24 cellular contexts compared by ENCODE assay signal in genomic region chr9:97321251-97321650, GRCh38. TPM values are rescaled to one million over a fixed set of nuclear protein-coding genes. Genes with fewer than 3 reads are reported as not detected.
DNase-seq lines count a peak whose midpoint lies in the region; ATAC-seq, FAIRE-seq and TF ChIP-seq lines count a peak whose summit lies in the region.
"Had no signal": no experiment of that assay in that cellular context is flagged by ENCODE, and none has a peak within 500 bp of the region (broad histone marks: within the 10 kb centered on the region; RNA-seq: fewer than 3 reads in every experiment).

No MANE protein-coding gene starts in this region.

- TF ChIP-seq EP300 in HepG2 (IDR thresholded peaks at IDR 0.05; ENCODE audit: low read depth in 2 of 2, low read length in 2 of 2) (no peak), HepG2 (CRISPR knock-in tag; IDR thresholded peaks at IDR 0.05; ENCODE audit: borderline replicate concordance) (no peak)

- H3K4me2 ChIP-seq in HepG2 (ENCODE audit: low read depth, low read length): no peak overlapping the region
- H3K4me2 ChIP-seq: A549; BLaER1 treated with 17β-estradiol and CSF1 and Interleukin-3, amounts not matched to agents 10 nM and 100 nM had no signal

- H3K27me3 ChIP-seq in HepG2 (ENCODE audit: control insufficient read depth in 1 of 2, insufficient read depth in 2 of 2, low read length in 2 of 2): no peaks in the 10 kb centered on the region; a peak in 1 of 5 replicates
- no peaks in the 10 kb centered on the region for H3K27me3 ChIP-seq in right lobe of liver
- H3K27me3 ChIP-seq: BE2C; BLaER1 treated with 17β-estradiol and CSF1 and Interleukin-3, amounts not matched to agents 10 nM and 100 nM had no signal

- no peaks in the 10 kb centered on the region for H3K79me2 ChIP-seq in HepG2 (ENCODE audit: insufficient read depth, low read length)

- H3K36me3 ChIP-seq in HepG2 (replicated peaks in 1 of 2; ENCODE audit: control insufficient read depth in 1 of 2, insufficient read depth in 2 of 2, low read length in 2 of 2) (no peaks in the 10 kb centered on the region; a peak in 1 of 5 replicates), right lobe of liver (no peaks in the 10 kb centered on the region)
- H3K36me3 ChIP-seq: BE2C; BLaER1 treated with 17β-estradiol and CSF1 and Interleukin-3, amounts not matched to agents 10 nM and 100 nM had no signal

- no peaks in the 10 kb centered on the region for H3K27me3 Mint-ChIP-seq in memory B cell
- no peaks in the 10 kb centered on the region for H3K27me3 Mint-ChIP-seq in stimulated activated naive B cell treated with anti-CD40 and anti-IgM and Interleukin-4, amounts not matched to agents 10 μg/mL and 1 μg/mL and 100 μg/mL, for 72 hours
- H3K27me3 Mint-ChIP-seq: CD4-positive, alpha-beta T cell; CD8-positive, alpha-beta memory T cell had no signal

- H3K36me3 Mint-ChIP-seq in memory B cell: peaks cover 36% of the 10 kb centered on the region
- peaks cover 36 to 65% of the 10 kb centered on the region in 2 donors for H3K36me3 Mint-ChIP-seq in stimulated activated naive B cell treated with anti-CD40 and anti-IgM and Interleukin-4, amounts not matched to agents 10 μg/mL and 1 μg/mL and 100 μg/mL, for 72 hours

- peak overlapping the region; percentile 10 for H3K27ac Mint-ChIP-seq in memory B cell
- peak overlapping the region; percentile 6 for H3K27ac Mint-ChIP-seq in stimulated activated naive B cell treated with anti-CD40 and anti-IgM and Interleukin-4, amounts not matched to agents 10 μg/mL and 1 μg/mL and 100 μg/mL, for 72 hours
- H3K27ac Mint-ChIP-seq: CD4-positive, alpha-beta T cell had no signal

- no TSS peak for BruUV-seq in HepG2 (replicated peaks; lab: Mats Ljungman, UMichigan)

- H3K4me3 Mint-ChIP-seq in memory B cell: no peak overlapping the region
- H3K4me3 Mint-ChIP-seq in stimulated activated naive B cell treated with anti-CD40 and anti-IgM and Interleukin-4, amounts not matched to agents 10 μg/mL and 1 μg/mL and 100 μg/mL, for 72 hours: no peak overlapping the region
- H3K4me3 Mint-ChIP-seq: CD14-positive monocyte; CD4-positive, alpha-beta T cell; CD8-positive, alpha-beta memory T cell had no signal

- H3K4me1 ChIP-seq in HepG2 (ENCODE audit: insufficient read depth, low read length) (no peaks in the 10 kb centered on the region), right lobe of liver (no peaks in the 10 kb centered on the region)
- H3K4me1 ChIP-seq: A549, BE2C had no signal

- TF ChIP-seq POLR2A in HepG2 (IDR thresholded peaks at IDR 0.05; ENCODE audit: insufficient read depth in 1 of 2, low read depth in 2 of 2, low read length in 2 of 2) (no peak), right lobe of liver (IDR thresholded peaks at IDR 0.05) (no peak)

- no peak for FAIRE-seq in HepG2 (lab: Jason Lieb, UNC)
- FAIRE-seq: A549, G401.6, GM12892, GM19239, H1 had no signal

- no peak for TF ChIP-seq RAD21 in HepG2 (CRISPR knock-in tag; IDR thresholded peaks at IDR 0.05)

- 22% methylated on average over 1 of the region's 1 CpG for WGBS in HepG2 (ENCODE audit: low lambda C conversion rate)
- 80% methylated on average over 1 of the region's 1 CpG for WGBS in right lobe of liver (ENCODE audit: insufficient coverage, low coverage, low lambda C conversion rate, missing lambda C conversion rate)

- no peak overlapping the region for H3K9ac ChIP-seq in HepG2 (ENCODE audit: insufficient read depth, low read depth, low read length)
- H3K9ac ChIP-seq: BLaER1 treated with 17β-estradiol and CSF1 and Interleukin-3, amounts not matched to agents 10 nM and 100 nM; GM23248 had no signal

- H3K9me3 ChIP-seq in HepG2 (ENCODE audit: low read length) (no peaks in the 10 kb centered on the region), right lobe of liver (no peaks in the 10 kb centered on the region)
- H3K9me3 ChIP-seq: A549, BE2C had no signal

- H3K4me1 Mint-ChIP-seq in memory B cell: no peaks in the 10 kb centered on the region
- no peaks in the 10 kb centered on the region for H3K4me1 Mint-ChIP-seq in stimulated activated naive B cell treated with anti-CD40 and anti-IgM and Interleukin-4, amounts not matched to agents 10 μg/mL and 1 μg/mL and 100 μg/mL, for 72 hours

- H3K27ac ChIP-seq in HepG2 (ENCODE audit: extremely low read length, insufficient read depth, low read length): no peak overlapping the region
- H3K27ac ChIP-seq in right lobe of liver: no peak overlapping the region
- H3K27ac ChIP-seq: A549; BLaER1 treated with 17β-estradiol and CSF1 and Interleukin-3, amounts not matched to agents 10 nM and 100 nM; GM23248 had no signal

- CTCF ChIA-PET in HepG2 (lab: Yijun Ruan, JAX; ENCODE audit: low intra/inter-chr PET ratio, low total read pairs): no interaction called here

- in situ Hi-C loops in HepG2 (cut with HindIII; ENCODE audit: extremely low pct_ligation_motif_present, low pct_unique_long_range_greater_than_20kb): no loop called here

- no peak for ATAC-seq in HepG2
- ATAC-seq in right lobe of liver: no peak
- no peak for ATAC-seq in memory B cell (ENCODE audit: low read depth)
- no peak for ATAC-seq in stimulated activated naive B cell treated with anti-CD40 and anti-IgM and Interleukin-4, amounts not matched to agents 10 μg/mL and 1 μg/mL and 100 μg/mL, for 72 hours (replicated peaks)
- ATAC-seq: A549 had no signal

- no peak overlapping the region for H3K4me3 ChIP-seq in HepG2 (replicated peaks in 1 of 3; ENCODE audit: insufficient read depth in 1 of 3, low read depth in 2 of 3, low read length in 3 of 3)
- no peak overlapping the region for H3K4me3 ChIP-seq in right lobe of liver
- H3K4me3 ChIP-seq: A549; BLaER1 treated with 17β-estradiol and CSF1 and Interleukin-3, amounts not matched to agents 10 nM and 100 nM; GM23248 had no signal

- H3K9me3 Mint-ChIP-seq in memory B cell: no peaks in the 10 kb centered on the region
- H3K9me3 Mint-ChIP-seq in stimulated activated naive B cell treated with anti-CD40 and anti-IgM and Interleukin-4, amounts not matched to agents 10 μg/mL and 1 μg/mL and 100 μg/mL, for 72 hours: no peaks in the 10 kb centered on the region
- H3K9me3 Mint-ChIP-seq: CD4-positive, alpha-beta T cell; CD8-positive, alpha-beta memory T cell had no signal

- POLR2A ChIA-PET in HepG2 (lab: Yijun Ruan, JAX): no interaction called here

- DNase-seq in HepG2 (ENCODE audit: low spot score): no peak
- no peak for DNase-seq in right lobe of liver
- DNase-seq in memory B cell (ENCODE audit: low spot score in 2 of 2): no peak
- no peak for DNase-seq in stimulated activated naive B cell treated with anti-CD40 and anti-IgM and Interleukin-4, amounts not matched to agents 10 μg/mL and 1 μg/mL and 100 μg/mL, for 72 hours
- DNase-seq in COLO668 (lab: John Stamatoyannopoulos, UW; ENCODE audit: unreplicated experiment): no peak
- no peak for DNase-seq in iPS-NIHi7 (ENCODE audit: extremely low spot score)
- DNase-seq: 8988T; ACHN; AML-193; BE2C; CD4-positive, alpha-beta T cell; CD8-positive, alpha-beta memory T cell; COR-L47; DMS153; DND-41; GM23248; HCEC 1CT had no signal

- H4K20me1 ChIP-seq in HepG2 (ENCODE audit: insufficient read depth, low read length): no peaks in the 10 kb centered on the region
- H4K20me1 ChIP-seq: BLaER1 treated with 17β-estradiol and CSF1 and Interleukin-3, amounts not matched to agents 10 nM and 100 nM had no signal

- intact Hi-C loops in HepG2 (cut with micrococcal nuclease; ENCODE audit: unreplicated experiment) (no loop called here), right lobe of liver (cut with DNase I) (no loop called here)

- TF ChIP-seq CTCF in HepG2 (CRISPR knock-in tag; IDR thresholded peaks at IDR 0.05): no peak
- no peak for TF ChIP-seq CTCF in right lobe of liver (IDR thresholded peaks at IDR 0.05)

- H2AFZ ChIP-seq in HepG2 (ENCODE audit: low read length): no peak overlapping the region
- H2AFZ ChIP-seq: GM23248 had no signal

TF ChIP-seq in HepG2, 621 proteins besides CTCF, POLR2A, EP300 and RAD21:
- TF ChIP-seq ZNF768 (CRISPR knock-in tag; IDR thresholded peaks at IDR 0.05) (peak; percentile 27; the same call in 1 of the 2 replicates), ZNF296 (CRISPR knock-in tag; conservative IDR thresholded peaks at IDR 0.05) (no peak), DRAP1 (CRISPR knock-in tag; IDR thresholded peaks at IDR 0.05) (no peak), SNAPC5 (CRISPR knock-in tag; IDR thresholded peaks at IDR 0.05; ENCODE audit: borderline replicate concordance) (no peak)

RNA-seq across cellular contexts. Expression of gene CCDC180, which starts 13.8 kb away (rescaled TPM):
- 1.5 and 2.5 TPM in 2 replicates for total RNA-seq in HepG2 (2016; rRNA removed; fragmentation: Illumina TruSeq; extraction: Trizol)
- total RNA-seq in HepG2 (2016; cell fraction: cytosol; rRNA removed; fragmentation: Illumina TruSeq; extraction: Trizol; ENCODE audit: low read depth): 7.5 and 9.6 TPM in 2 replicates
- 0.43 and 1.6 TPM in 2 replicates for total RNA-seq in HepG2 (2016; cell fraction: insoluble cytoplasmic fraction; rRNA removed; fragmentation: Illumina TruSeq; extraction: Trizol)
- total RNA-seq in HepG2 (2016; cell fraction: membrane; rRNA removed; fragmentation: Illumina TruSeq; extraction: Trizol): 2.1 and 2.3 TPM in 2 replicates
- total RNA-seq in HepG2 (2016; cell fraction: nucleus; rRNA removed; fragmentation: Illumina TruSeq; extraction: Trizol): 2.6 and 4.0 TPM in 2 replicates
- polyA plus RNA-seq in HepG2 (2011; rRNA removed): 1.7 and 2.2 TPM in 2 replicates
- 0.23 and 0.51 TPM in 2 replicates for polyA plus RNA-seq in HepG2 (2011; cell fraction: cytosol; rRNA removed)
- polyA plus RNA-seq in HepG2 (2011; cell fraction: nucleus; rRNA removed): 5.7 and 6.8 TPM in 2 replicates
- polyA plus RNA-seq in HepG2 (2012): 3.1 and 4.3 TPM in 2 replicates
- polyA plus RNA-seq in HepG2 (2016; cell fraction: cytosol; fragmentation: Illumina TruSeq; extraction: Trizol; ENCODE audit: low read depth): 0.29 and 0.64 TPM in 2 replicates
- polyA plus RNA-seq in HepG2 (2016; cell fraction: insoluble cytoplasmic fraction; fragmentation: Illumina TruSeq; extraction: Trizol; ENCODE audit: low read depth): 0.76 and 1.0 TPM in 2 replicates
- polyA plus RNA-seq in HepG2 (2016; cell fraction: membrane; fragmentation: Illumina TruSeq; extraction: Trizol; ENCODE audit: low read depth): 0.94 and 1.2 TPM in 2 replicates
- polyA plus RNA-seq in HepG2 (2016; cell fraction: nucleus; fragmentation: Illumina TruSeq; extraction: Trizol; ENCODE audit: insufficient read depth, low read depth): 7.2 and 9.1 TPM in 2 replicates
- 1.7 and 4.3 TPM in 2 replicates for polyA minus RNA-seq in HepG2 (2011; rRNA and poly(A)+ RNA removed; ENCODE audit: low replicate concordance)
- polyA minus RNA-seq in HepG2 (2011; cell fraction: cytosol; rRNA and poly(A)+ RNA removed): 1.9 TPM in 1 of 2 replicates, not detected in the other
- 8.9 and 9.3 TPM in 2 replicates for polyA minus RNA-seq in HepG2 (2011; cell fraction: nucleus; rRNA and poly(A)+ RNA removed)
- total RNA-seq in right lobe of liver: 1 to 10 TPM in 3 of 6 experiments, under 1 TPM in 3; 0.31 to 1.5 (median 1.0) TPM
